8 cellular contexts compared by ENCODE assay signal in the genomic region with DNA sequence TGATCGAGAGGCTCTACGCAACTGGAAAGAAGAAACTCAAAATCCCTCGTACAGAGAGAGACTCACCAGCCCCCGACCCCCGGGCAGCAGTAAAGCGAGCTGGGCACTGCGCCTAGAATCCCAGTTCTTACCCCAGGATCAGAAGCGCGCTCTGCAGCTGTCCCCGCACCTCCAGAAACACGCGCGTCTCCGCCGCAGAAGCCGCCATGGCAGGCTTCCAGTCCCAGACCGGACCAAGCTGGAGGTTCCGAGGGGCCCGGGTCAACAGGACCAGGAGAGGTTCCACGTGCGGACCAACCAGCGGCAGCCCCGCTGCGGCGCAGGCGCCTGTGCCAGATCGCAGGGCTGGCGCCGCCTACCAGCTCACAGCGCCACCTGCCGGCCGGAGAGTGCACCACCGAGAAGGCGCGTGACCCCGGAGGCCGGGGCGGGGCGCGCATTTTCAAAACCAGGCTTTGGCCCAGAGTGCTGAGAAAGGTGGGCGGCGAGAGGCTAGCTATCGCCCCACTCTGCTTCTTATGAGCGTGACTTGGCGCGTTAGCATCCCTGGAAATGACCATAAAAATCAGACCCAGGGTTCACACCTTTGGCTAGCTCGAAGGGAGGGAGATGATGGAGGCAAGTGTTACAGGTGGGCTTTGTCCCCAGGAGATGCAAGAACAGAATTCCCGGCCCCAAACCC. TPM values are rescaled to one million over a fixed set of nuclear protein-coding genes. Genes with fewer than 3 reads are reported as not detected.
A peak's percentile ranks its signal among the peaks of the same experiment; 100 is the strongest.
DNase-seq lines count a peak whose midpoint lies in the region; ATAC-seq and TF ChIP-seq lines count a peak whose summit lies in the region.

A gene with protein sequence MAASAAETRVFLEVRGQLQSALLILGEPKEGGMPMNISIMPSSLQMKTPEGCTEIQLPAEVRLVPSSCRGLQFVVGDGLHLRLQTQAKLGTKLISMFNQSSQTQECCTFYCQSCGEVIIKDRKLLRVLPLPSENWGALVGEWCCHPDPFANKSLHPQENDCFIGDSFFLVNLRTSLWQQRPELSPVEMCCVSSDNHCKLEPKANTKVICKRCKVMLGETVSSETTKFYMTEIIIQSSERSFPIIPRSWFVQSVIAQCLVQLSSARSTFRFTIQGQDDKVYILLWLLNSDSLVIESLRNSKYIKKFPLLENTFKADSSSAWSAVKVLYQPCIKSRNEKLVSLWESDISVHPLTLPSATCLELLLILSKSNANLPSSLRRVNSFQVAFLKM (minus strand): TSS at position 331 of the 682 bp plus-strand sequence. CDS start 123 bp downstream, at position 208.

- peaks cover 62% of the 10 kb centered on the region for H3K4me1 Mint-ChIP-seq in CD4-positive, alpha-beta T cell (ENCODE audit: low read depth)
- H3K4me1 Mint-ChIP-seq in activated CD8-positive, alpha-beta T cell treated with anti-CD3 and anti-CD28 coated beads, Interleukin-2, amount 10 ng/mL, durations not matched to agents 7 days and 5 days (ENCODE audit: low read depth) = peaks cover 38% of the 10 kb centered on the region

- no peaks in the 10 kb centered on the region for H3K9me3 Mint-ChIP-seq in CD4-positive, alpha-beta T cell
- H3K9me3 Mint-ChIP-seq in activated CD8-positive, alpha-beta T cell treated with anti-CD3 and anti-CD28 coated beads, Interleukin-2, amount 10 ng/mL, durations not matched to agents 7 days and 5 days (ENCODE audit: insufficient read depth) = no peaks in the 10 kb centered on the region

- peaks cover 7% of the 10 kb centered on the region for H3K4me1 ChIP-seq in effector memory CD4-positive, alpha-beta T cell (ENCODE audit: control insufficient read depth, insufficient read depth, low read length, poor library complexity, severe bottlenecking)

- H3K4me3 ChIP-seq in effector memory CD4-positive, alpha-beta T cell (ENCODE audit: insufficient read depth, low read depth, low read length, poor library complexity, severe bottlenecking) = peak within 1 kb of the TSS; percentile 79

- DNase-seq in CD4-positive, alpha-beta T cell = peak; percentile 83 to 95 (median 89)
- DNase-seq in GM19240 (ENCODE audit: insufficient read length, low spot score) (peak; percentile 48), NCI-H774 (lab: John Stamatoyannopoulos, UW) (peak; percentile 94), mesenteric fat pad (ENCODE audit: low spot score) (peak; percentile 96)
- DNase-seq in activated CD8-positive, alpha-beta T cell treated with anti-CD3 and anti-CD28 coated beads, Interleukin-2, amount 10 ng/mL, durations not matched to agents 7 days and 5 days = peak; percentile 93
- DNase-seq in effector memory CD4-positive, alpha-beta T cell = peak; percentile 80 to 89 (median 84)
- peak; percentile 86 for DNase-seq in stimulated activated CD8-positive, alpha-beta memory T cell treated with anti-CD3 and anti-CD28 coated beads, Interleukin-15, amount 100 ng/mL, for 1 hour (ENCODE audit: low read depth)

- H3K9me3 ChIP-seq in CD4-positive, alpha-beta T cell (ENCODE audit: control insufficient read depth, low read length) = no peaks in the 10 kb centered on the region
- H3K9me3 ChIP-seq in effector memory CD4-positive, alpha-beta T cell (ENCODE audit: control insufficient read depth, low read length) = no peaks in the 10 kb centered on the region

- H3K36me3 ChIP-seq in effector memory CD4-positive, alpha-beta T cell (ENCODE audit: control insufficient read depth, insufficient read depth, low read length) = no peaks in the 10 kb centered on the region

- intact Hi-C loops in CD4-positive, alpha-beta T cell (cut with DNase I, micrococcal nuclease) = loop anchor here (2.0 to 10.0 kb wide), 6 partner anchors 127 to 1162 kb away; partner anchors contain the start of genes CEP162 (in 2 of the 2), IBTK (in 1 of the 2), PGM3 (in 1 of the 2) and PRSS35 (in 1 of the 2)

- TF ChIP-seq CTCF in CD4-positive, alpha-beta T cell (IDR thresholded peaks at IDR 0.05) = peak; percentile 98

- peak within 1 kb of the TSS; percentile 93 for H3K4me3 Mint-ChIP-seq in CD4-positive, alpha-beta T cell
- peak within 1 kb of the TSS; percentile 91 for H3K4me3 Mint-ChIP-seq in activated CD8-positive, alpha-beta T cell treated with anti-CD3 and anti-CD28 coated beads, Interleukin-2, amount 10 ng/mL, durations not matched to agents 7 days and 5 days

- H3K27ac Mint-ChIP-seq in CD4-positive, alpha-beta T cell = peak within 1 kb of the TSS; percentile 47
- peak within 1 kb of the TSS; percentile 77 for H3K27ac Mint-ChIP-seq in activated CD8-positive, alpha-beta T cell treated with anti-CD3 and anti-CD28 coated beads, Interleukin-2, amount 10 ng/mL, durations not matched to agents 7 days and 5 days

- POLR2A ChIA-PET in CD4-positive, alpha-beta T cell (lab: Charles Lee) = interaction anchor here (0.8 to 1.6 kb wide), 7 partner anchors 11 to 1314 kb away, joined by 3 to 8 read pairs (median 6); partner anchors contain the start of genes PGM3, RWDD2A and TENT5A
- POLR2A ChIA-PET in activated CD8-positive, alpha-beta T cell treated with anti-CD3 and anti-CD28 coated beads, Interleukin-2, amount 10 ng/mL, durations not matched to agents 7 days and 5 days (lab: Charles Lee) = interaction anchor here (1.1 kb wide), 2 partner anchors 23 to 818 kb away, joined by 4 to 5 read pairs; partner anchors contain the start of gene IBTK

- no peaks in the 10 kb centered on the region for H3K27me3 ChIP-seq in CD4-positive, alpha-beta T cell (ENCODE audit: control insufficient read depth, insufficient read depth, low read length)
- H3K27me3 ChIP-seq in effector memory CD4-positive, alpha-beta T cell (replicated peaks; ENCODE audit: control insufficient read depth, insufficient read depth, low read length, poor library complexity, severe bottlenecking) = no peaks in the 10 kb centered on the region

- H3K27me3 Mint-ChIP-seq in CD4-positive, alpha-beta T cell = no peaks in the 10 kb centered on the region
- no peaks in the 10 kb centered on the region for H3K27me3 Mint-ChIP-seq in activated CD8-positive, alpha-beta T cell treated with anti-CD3 and anti-CD28 coated beads, Interleukin-2, amount 10 ng/mL, durations not matched to agents 7 days and 5 days (ENCODE audit: low read depth)

- peak; percentile 61 for ATAC-seq in CD4-positive, alpha-beta T cell (ENCODE audit: poor library complexity)
- peak; percentile 53 for ATAC-seq in HG03442 (IDR thresholded peaks at IDR 0.05; ENCODE audit: unreplicated experiment)
- peak; percentile 75 for ATAC-seq in activated CD8-positive, alpha-beta T cell treated with anti-CD3 and anti-CD28 coated beads, Interleukin-2, amount 10 ng/mL, durations not matched to agents 7 days and 5 days

- CTCF ChIA-PET in CD4-positive, alpha-beta T cell (lab: Charles Lee) = interaction anchor here (0.7 to 2.6 kb wide), 23 partner anchors 8 to 1162 kb away, joined by 3 to 12 read pairs (median 4); partner anchors contain the start of genes CEP162, CYB5R4, PGM3 and RWDD2A
- CTCF ChIA-PET in activated CD8-positive, alpha-beta T cell treated with anti-CD3 and anti-CD28 coated beads, Interleukin-2, amount 10 ng/mL, durations not matched to agents 7 days and 5 days (lab: Charles Lee) = interaction anchor here (0.6 to 6.6 kb wide), 63 partner anchors 8 to 1158 kb away, joined by 3 to 272 read pairs (median 5); partner anchors contain the start of genes IBTK, PGM3, PRSS35 and RWDD2A

- peak within 1 kb of the TSS; percentile 42 for H3K27ac ChIP-seq in CD4-positive, alpha-beta T cell (ENCODE audit: low read depth, low read length)
- peak within 1 kb of the TSS; percentile 33 for H3K27ac ChIP-seq in effector memory CD4-positive, alpha-beta T cell (ENCODE audit: insufficient read depth, low read length, poor library complexity, severe bottlenecking)

- H3K36me3 Mint-ChIP-seq in CD4-positive, alpha-beta T cell (ENCODE audit: low read depth) = peaks cover 14% of the 10 kb centered on the region
- H3K36me3 Mint-ChIP-seq in activated CD8-positive, alpha-beta T cell treated with anti-CD3 and anti-CD28 coated beads, Interleukin-2, amount 10 ng/mL, durations not matched to agents 7 days and 5 days (ENCODE audit: low read depth) = no peaks in the 10 kb centered on the region

RNA-seq across cellular contexts. Expression of the gene that starts here (rescaled TPM):
- total RNA-seq in CD4-positive, alpha-beta T cell = 1 to 10 TPM; 4.1 to 4.2 TPM
- total RNA-seq in activated CD8-positive, alpha-beta T cell treated with anti-CD3 and anti-CD28 coated beads, Interleukin-2, amount 10 ng/mL, durations not matched to agents 7 days and 5 days = 1 to 10 TPM; 4.4 to 5.0 TPM
- total RNA-seq in mesenteric fat pad = 4.2 TPM

Comparison
In these comparisons a context has a peak if more than half of its experiments do, and no peak if none do; other contexts are left out.
1. Peak in every context shown above with its lines: DNase-seq, ATAC-seq, H3K4me3 ChIP-seq and H3K27ac ChIP-seq.